ENCODE assay signal across 32 cellular contexts in the genomic region with DNA sequence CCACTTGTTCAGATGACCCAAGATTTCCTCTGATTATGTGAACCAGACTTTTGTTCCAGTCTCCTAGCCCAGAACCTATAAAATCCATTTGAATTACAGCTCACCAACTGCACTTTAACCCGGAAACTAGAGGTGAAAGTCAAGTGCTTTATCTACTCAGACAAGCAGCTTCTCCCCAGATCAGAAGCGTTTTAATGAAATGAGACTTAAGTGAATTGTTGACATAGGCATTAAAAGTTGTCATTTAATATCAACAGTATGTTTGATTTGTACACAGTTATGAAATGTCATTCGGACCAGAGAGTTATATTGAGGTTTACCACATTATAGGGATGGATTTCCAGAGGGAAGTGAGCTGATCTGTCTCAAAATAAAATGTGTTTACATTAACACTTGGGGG. TPM values are rescaled to one million over a fixed set of nuclear protein-coding genes. Genes with fewer than 3 reads are reported as not detected.
DNase-seq lines count a peak whose midpoint lies in the region; ATAC-seq and TF ChIP-seq lines count a peak whose summit lies in the region.
"Had no signal": no experiment of that assay in that cellular context is flagged by ENCODE, and none has a peak within 500 bp of the region (broad histone marks: within the 10 kb centered on the region; RNA-seq: fewer than 3 reads in every experiment).

No MANE protein-coding gene starts in this region.

- H2BK5ac ChIP-seq in mesenchymal stem cell (ENCODE audit: low read depth, low read length, poor library complexity, severe bottlenecking): no peak overlapping the region

- H3K9me3 ChIP-seq in mesenchymal stem cell (ENCODE audit: control insufficient read depth, low read length): peaks cover 12% of the 10 kb centered on the region
- H3K9me3 ChIP-seq: thyroid gland had no signal

- no peak for TF ChIP-seq CTCF in natural killer cell (IDR thresholded peaks at IDR 0.05)

- H3K4me1 ChIP-seq in mesenchymal stem cell (ENCODE audit: control insufficient read depth, insufficient read depth, low read depth, low read length): no peaks in the 10 kb centered on the region

- WGBS in mesenchymal stem cell: 8% methylated on average over 3 of the region's 3 CpGs

- intact Hi-C loops in natural killer cell (cut with micrococcal nuclease): no loop called here

- no peak overlapping the region for H4K8ac ChIP-seq in mesenchymal stem cell (ENCODE audit: low read length)

- peaks cover 6 to 9% of the 10 kb centered on the region in 2 donors for H3K9me3 Mint-ChIP-seq in natural killer cell

- H3K79me1 ChIP-seq in mesenchymal stem cell (replicated peaks; ENCODE audit: low read length, poor library complexity, severe bottlenecking): peaks cover 35% of the 10 kb centered on the region

- H3K4me3 Mint-ChIP-seq in natural killer cell: no peak overlapping the region
- H3K4me3 Mint-ChIP-seq: activated CD8-positive, alpha-beta T cell treated with anti-CD3 and anti-CD28 coated beads for 36 hours; activated T-helper 1 cell treated with anti-CD3 and anti-CD28 coated beads, Interleukin-12 subunit alpha, Interleukin-12 subunit beta, Interleukin-2, Interleukin-4 antibody, amounts not matched to agents 30 ng/mL and 10 ng/mL and 1 ng/mL, durations not matched to agents 14 hours and 24 hours and 36 hours; B cell; CD4-positive, alpha-beta memory T cell; dendritic cell treated with granulocyte-macrophage colony-stimulating factor and Interleukin-4, amounts not matched to agents 40 ng/mL and 50 ng/mL, for 4 days; mesothelial cell of epicardium; naive thymus-derived CD4-positive, alpha-beta T cell had no signal

- H3K4me1 Mint-ChIP-seq in natural killer cell: no peaks in the 10 kb centered on the region
- H3K4me1 Mint-ChIP-seq: B cell; CD4-positive, alpha-beta memory T cell; naive thymus-derived CD4-positive, alpha-beta T cell had no signal

- no peak overlapping the region for H3K4me3 ChIP-seq in mesenchymal stem cell (ENCODE audit: insufficient read depth in 1 of 2, low read depth in 1 of 2, low read length in 2 of 2)
- H3K4me3 ChIP-seq: GM12878, PC-9, thyroid gland had no signal

- no peak overlapping the region for H3K18ac ChIP-seq in mesenchymal stem cell (ENCODE audit: low read depth in 1 of 2, low read length in 2 of 2)

- H3K14ac ChIP-seq in mesenchymal stem cell (ENCODE audit: low read length in 2 of 2): no peak overlapping the region

- peaks cover 0 to 7% of the 10 kb centered on the region in 2 experiments for H3K36me3 ChIP-seq in mesenchymal stem cell (ENCODE audit: control insufficient read depth in 1 of 2, insufficient read depth in 2 of 2, low read depth in 1 of 2, low read length in 2 of 2)
- H3K36me3 ChIP-seq: thyroid gland had no signal

- H3K23ac ChIP-seq in mesenchymal stem cell (ENCODE audit: low read length in 2 of 2): no peak overlapping the region

- H2BK12ac ChIP-seq in mesenchymal stem cell (ENCODE audit: low read length in 2 of 2): no peak overlapping the region

- ATAC-seq in natural killer cell (no peak), HG03571 (IDR thresholded peaks at IDR 0.05; ENCODE audit: unreplicated experiment) (no peak), HG03108 (IDR thresholded peaks at IDR 0.05; ENCODE audit: unreplicated experiment) (no peak)
- ATAC-seq: activated CD4-positive, CD25-positive, alpha-beta regulatory T cell treated with anti-CD3 and anti-CD28 coated beads, Interleukin-2, amount 50 U/mL, for 24 hours; activated CD8-positive, alpha-beta T cell treated with anti-CD3 and anti-CD28 coated beads for 36 hours; GM12878; naive thymus-derived CD4-positive, alpha-beta T cell; SK-N-SH treated with all-trans-retinoic acid at 6 μM for 48 hours had no signal

- H2BK15ac ChIP-seq in mesenchymal stem cell (ENCODE audit: low read depth, poor library complexity, severe bottlenecking): no peak overlapping the region

- H3K4me2 ChIP-seq in mesenchymal stem cell (ENCODE audit: low read length, poor library complexity, severe bottlenecking): no peak overlapping the region
- H3K4me2 ChIP-seq: KMS-11, PC-9 had no signal

- peak; percentile 59 for DNase-seq in NCI-H510A treated with DMSO at 0.1 percent for 48 hours (lab: John Stamatoyannopoulos, UW)
- DNase-seq in NCI-H510A (lab: John Stamatoyannopoulos, UW): no peak
- peak; percentile 32 for DNase-seq in NCI-H146 (lab: John Stamatoyannopoulos, UW)
- DNase-seq in SHP77 treated with DMSO at 0.1 percent for 48 hours (lab: John Stamatoyannopoulos, UW): peak; percentile 51
- DNase-seq in mesenchymal stem cell: peak; percentile 8
- no peak for DNase-seq in natural killer cell
- DNase-seq: activated CD8-positive, alpha-beta memory T cell treated with anti-CD3 and anti-CD28 coated beads, Interleukin-2, amount 50 U/mL, for 48 hours; activated CD8-positive, alpha-beta T cell treated with anti-CD3 and anti-CD28 coated beads for 36 hours; activated naive CD4-positive, alpha-beta T cell treated with Interleukin-2 at 50 U/mL for 16 hours; CD4-positive, alpha-beta memory T cell; central memory CD4-positive, alpha-beta T cell; erythroblast; GOT3; head of caudate nucleus; naive thymus-derived CD4-positive, alpha-beta T cell; NCI-H1930; NCI-H446 treated with DMSO at 0.1 percent for 48 hours; nucleus accumbens; PC-9; stimulated activated CD4-positive, alpha-beta T cell treated with anti-CD3 and anti-CD28 coated beads, Interleukin-4, amount 100 ng/mL, for 24 hours; T-helper 2 cell; thyroid gland had no signal

- H2AK5ac ChIP-seq in mesenchymal stem cell (ENCODE audit: low read length, severe bottlenecking): no peak overlapping the region

- no peaks in the 10 kb centered on the region for H3K27me3 ChIP-seq in mesenchymal stem cell (ENCODE audit: control insufficient read depth in 1 of 2, insufficient read depth in 1 of 2, low read length in 2 of 2)
- H3K27me3 ChIP-seq: thyroid gland had no signal

- H3K27me3 Mint-ChIP-seq in natural killer cell (ENCODE audit: low read depth in 2 of 2): peaks cover 0 to 6% of the 10 kb centered on the region in 2 donors
- H3K27me3 Mint-ChIP-seq: B cell had no signal

- no peak overlapping the region for H3K27ac Mint-ChIP-seq in natural killer cell
- H3K27ac Mint-ChIP-seq: activated CD8-positive, alpha-beta T cell treated with anti-CD3 and anti-CD28 coated beads for 36 hours; activated T-helper 1 cell treated with anti-CD3 and anti-CD28 coated beads, Interleukin-12 subunit alpha, Interleukin-12 subunit beta, Interleukin-2, Interleukin-4 antibody, amounts not matched to agents 30 ng/mL and 10 ng/mL and 1 ng/mL, durations not matched to agents 14 hours and 24 hours and 36 hours; B cell; CD4-positive, alpha-beta memory T cell; dendritic cell treated with granulocyte-macrophage colony-stimulating factor and Interleukin-4, amounts not matched to agents 40 ng/mL and 50 ng/mL, for 4 days; mesothelial cell of epicardium; naive thymus-derived CD4-positive, alpha-beta T cell had no signal

- H3K36me3 Mint-ChIP-seq in natural killer cell: no peaks in the 10 kb centered on the region

- H3K9ac ChIP-seq in mesenchymal stem cell (ENCODE audit: low read length): no peak overlapping the region
- H3K9ac ChIP-seq: KMS-11 had no signal

- no peak overlapping the region for H2BK120ac ChIP-seq in mesenchymal stem cell (ENCODE audit: low read depth, low read length)

- H3K27ac ChIP-seq in mesenchymal stem cell (ENCODE audit: low read length, poor library complexity, severe bottlenecking): no peak overlapping the region
- H3K27ac ChIP-seq: KMS-11, PC-9, thyroid gland had no signal

- H3K4ac ChIP-seq in mesenchymal stem cell (ENCODE audit: low read depth in 1 of 2, low read length in 2 of 2): no peak overlapping the region

- no peak overlapping the region for H2AFZ ChIP-seq in mesenchymal stem cell (ENCODE audit: low read depth, low read length)
- H2AFZ ChIP-seq: PC-9 had no signal

- H4K91ac ChIP-seq in mesenchymal stem cell (ENCODE audit: low read length): no peak overlapping the region

RNA-seq across cellular contexts. Expression of gene CADM1, which starts 52.0 kb away (rescaled TPM):
- 11.3 TPM for polyA plus RNA-seq in mesenchymal stem cell (2013, experiment 1 of 2)
- 11.3 TPM for polyA plus RNA-seq in mesenchymal stem cell (2013, experiment 2 of 2)
- total RNA-seq in natural killer cell: 1 to 10 TPM; 3.2 to 4.2 (median 3.9) TPM
- total RNA-seq: activated T-helper 1 cell treated with anti-CD3 and anti-CD28 coated beads, Interleukin-12 subunit alpha, Interleukin-12 subunit beta, Interleukin-2, Interleukin-4 antibody, amounts not matched to agents 30 ng/mL and 10 ng/mL and 1 ng/mL, durations not matched to agents 14 hours and 24 hours and 36 hours; PC-9 had no signal

Comparison
In these comparisons a context has a peak if more than half of its experiments do, and no peak if none do; other contexts are left out.
1. DNase-seq: peak in NCI-H510A treated with DMSO at 0.1 percent for 48 hours (single experiment), NCI-H146 (single experiment), SHP77 treated with DMSO at 0.1 percent for 48 hours (single experiment) and mesenchymal stem cell (single experiment); none in NCI-H510A (single experiment) and natural killer cell (single experiment).